ENCODE assay signal across 8 cellular contexts in the genomic region with DNA sequence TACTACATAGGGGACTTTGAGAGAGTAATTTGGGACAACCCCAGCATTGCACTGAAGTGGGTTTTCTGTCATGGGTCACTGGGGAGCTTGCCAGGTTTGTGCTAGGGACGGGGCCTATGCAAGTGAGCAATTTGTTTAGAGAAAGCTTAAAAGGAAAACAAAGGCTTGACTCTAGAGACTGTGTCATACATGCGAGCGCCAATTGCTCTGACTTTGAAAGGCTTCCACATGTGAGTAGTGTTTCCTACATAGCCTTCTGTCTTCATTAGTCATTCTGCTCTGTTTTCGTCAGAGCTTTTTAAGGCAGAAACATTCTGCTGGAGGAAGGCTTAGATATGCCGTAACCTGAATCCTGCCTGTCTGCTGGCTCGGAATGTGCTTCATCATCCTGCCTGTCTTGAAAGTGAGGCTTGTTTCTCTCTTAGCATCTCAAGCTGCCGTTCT. TPM values are rescaled to one million over a fixed set of nuclear protein-coding genes. Genes with fewer than 3 reads are reported as not detected.
DNase-seq lines count a peak whose midpoint lies in the region; ATAC-seq, FAIRE-seq and TF ChIP-seq lines count a peak whose summit lies in the region.

No MANE protein-coding gene starts in this region.

- H3K56ac ChIP-seq in mesendoderm (ENCODE audit: low read length) = no peak overlapping the region

- no peak overlapping the region for H2BK5ac ChIP-seq in mesendoderm (ENCODE audit: low read length)

- peak overlapping the region; percentile 5 for H3K18ac ChIP-seq in mesendoderm (ENCODE audit: low read length)

- CTCF ChIA-PET in CD8-positive, alpha-beta T cell (lab: Charles Lee) = interaction anchor here (1.5 to 1.7 kb wide), 2 partner anchors 33 to 35 kb away, joined by 4 to 5 read pairs; a partner anchor contains a TSS

- no peak overlapping the region for H4K8ac ChIP-seq in mesendoderm (ENCODE audit: low read depth, low read length)

- H3K27ac ChIP-seq in HUES6 (ENCODE audit: low read depth, low read length) (peak overlapping the region; percentile 79), cingulate gyrus (ENCODE audit: low read depth, low read length) (peak overlapping the region; percentile 42), mesendoderm (ENCODE audit: low read depth, low read length) (peak overlapping the region; percentile 13), kidney (ENCODE audit: low read depth in 2 of 2, low read length in 2 of 2) (no peak overlapping the region)
- no peak overlapping the region for H3K27ac ChIP-seq in CD8-positive, alpha-beta T cell (ENCODE audit: low read depth, low read length)

- H3K79me2 ChIP-seq in mesendoderm (ENCODE audit: control insufficient read depth, insufficient read depth, low read length) = no peaks in the 10 kb centered on the region

- ATAC-seq in CD8-positive, alpha-beta T cell = no peak

- H3K79me1 ChIP-seq in mesendoderm (ENCODE audit: low read length) = no peaks in the 10 kb centered on the region

- no peak for TF ChIP-seq CTCF in kidney (IDR thresholded peaks at IDR 0.05; ENCODE audit: borderline replicate concordance, extremely low read depth, insufficient read depth)
- no peak for TF ChIP-seq CTCF in CD8-positive, alpha-beta T cell (IDR thresholded peaks at IDR 0.05)

- no peak overlapping the region for H3K4me3 ChIP-seq in HUES6 (ENCODE audit: low read depth, low read length)
- H3K4me3 ChIP-seq in mesendoderm (ENCODE audit: low read length) = no peak overlapping the region
- H3K4me3 ChIP-seq in kidney (ENCODE audit: low read length in 2 of 2) = no peak overlapping the region
- H3K4me3 ChIP-seq in CD8-positive, alpha-beta T cell (ENCODE audit: low read depth, low read length) = no peak overlapping the region

- WGBS in mesendoderm (ENCODE audit: extremely low coverage, insufficient coverage, low lambda C conversion rate) = no CpG with 5 or more reads among the region's 7 CpGs

- H3K4me1 ChIP-seq in HUES6 (ENCODE audit: control insufficient read depth, insufficient read depth, low read length) (peaks cover 22% of the 10 kb centered on the region), mesendoderm (ENCODE audit: control insufficient read depth, low read depth, low read length) (no peaks in the 10 kb centered on the region), kidney (ENCODE audit: control insufficient read depth in 1 of 2, insufficient read depth in 1 of 2, low read depth in 1 of 2, low read length in 2 of 2) (no peaks in the 10 kb centered on the region)
- H3K4me1 ChIP-seq in CD8-positive, alpha-beta T cell (ENCODE audit: insufficient read depth, low read length) = no peaks in the 10 kb centered on the region

- no peak overlapping the region for H3K4me2 ChIP-seq in mesendoderm (ENCODE audit: low read length)

- H2AK5ac ChIP-seq in mesendoderm (ENCODE audit: low read length) = no peak overlapping the region

- intact Hi-C loops in kidney (cut with DNase I) = no loop called here
- intact Hi-C loops in CD8-positive, alpha-beta T cell (cut with DNase I, micrococcal nuclease) = no loop called here

- no peaks in the 10 kb centered on the region for H3K27me3 Mint-ChIP-seq in CD8-positive, alpha-beta T cell (ENCODE audit: low read depth)

- no peak for FAIRE-seq in kidney (lab: Jason Lieb, UNC)

- no peaks in the 10 kb centered on the region for H3K4me1 Mint-ChIP-seq in CD8-positive, alpha-beta T cell (ENCODE audit: low read depth)

- no peaks in the 10 kb centered on the region for H3K9me3 Mint-ChIP-seq in CD8-positive, alpha-beta T cell

- no peak overlapping the region for H2BK15ac ChIP-seq in mesendoderm (replicated peaks; ENCODE audit: low read depth)

- no peak overlapping the region for H3K4ac ChIP-seq in mesendoderm (ENCODE audit: low read depth, low read length)

- peak; percentile 96 for DNase-seq in A172 (ENCODE audit: low spot score)
- DNase-seq in mesendoderm = peak; percentile 90
- no peak for DNase-seq in NCI-H345 treated with DMSO at 0.1 percent for 48 hours (lab: John Stamatoyannopoulos, UW; ENCODE audit: unreplicated experiment)
- DNase-seq in kidney = no peak
- no peak for DNase-seq in SKM-1 treated with dmso at 0.1 percent for 144 hours (lab: John Stamatoyannopoulos, UW; ENCODE audit: unreplicated experiment)
- no peak for DNase-seq in CD8-positive, alpha-beta T cell

- no peak overlapping the region for H3K27ac Mint-ChIP-seq in CD8-positive, alpha-beta T cell

- H3K9me3 ChIP-seq in HUES6 (ENCODE audit: control insufficient read depth, insufficient read depth, low read depth, low read length) (no peaks in the 10 kb centered on the region), kidney (ENCODE audit: control insufficient read depth in 1 of 2, low read length in 2 of 2) (no peaks in the 10 kb centered on the region)
- H3K9me3 ChIP-seq in CD8-positive, alpha-beta T cell (ENCODE audit: low read length) = no peaks in the 10 kb centered on the region

- H4K5ac ChIP-seq in mesendoderm (ENCODE audit: low read length) = no peak overlapping the region

- H3K4me3 Mint-ChIP-seq in CD8-positive, alpha-beta T cell = no peak overlapping the region

- H3K36me3 ChIP-seq in HUES6 (ENCODE audit: control insufficient read depth, insufficient read depth, low read length) (peaks cover 93% of the 10 kb centered on the region), mesendoderm (ENCODE audit: control insufficient read depth, insufficient read depth, low read length) (peaks cover 11% of the 10 kb centered on the region), kidney (ENCODE audit: control insufficient read depth in 1 of 2, insufficient read depth in 2 of 2, low read length in 2 of 2) (peaks cover 2 to 7% of the 10 kb centered on the region in 2 donors)
- H3K36me3 ChIP-seq in CD8-positive, alpha-beta T cell (ENCODE audit: insufficient read depth, low read length) = peaks cover 17% of the 10 kb centered on the region

- peaks cover 85% of the 10 kb centered on the region for H3K36me3 Mint-ChIP-seq in CD8-positive, alpha-beta T cell

- POLR2A ChIA-PET in CD8-positive, alpha-beta T cell (lab: Charles Lee) = interaction anchor here (1.0 to 1.2 kb wide), 2 partner anchors 9 to 33 kb away, joined by 3 to 4 read pairs; a partner anchor contains a TSS

- H3K9ac ChIP-seq in HUES6 (ENCODE audit: low read length) = peak overlapping the region; percentile 52
- no peak overlapping the region for H3K9ac ChIP-seq in mesendoderm (ENCODE audit: low read length)
- no peak overlapping the region for H3K9ac ChIP-seq in kidney (ENCODE audit: low read length in 2 of 2)

- no peak overlapping the region for H3K23ac ChIP-seq in mesendoderm (ENCODE audit: low read length)

- H2BK120ac ChIP-seq in mesendoderm (ENCODE audit: low read depth, low read length) = no peak overlapping the region

- no peaks in the 10 kb centered on the region for H3K27me3 ChIP-seq in HUES6 (ENCODE audit: control insufficient read depth, insufficient read depth, low read length)
- H3K27me3 ChIP-seq in mesendoderm (ENCODE audit: insufficient read depth, low read length, poor library complexity) = no peaks in the 10 kb centered on the region
- no peaks in the 10 kb centered on the region for H3K27me3 ChIP-seq in CD8-positive, alpha-beta T cell (ENCODE audit: insufficient read depth, low read length)

RNA-seq across cellular contexts. Expression of a gene that starts 28.4 kb away (rescaled TPM):
- total RNA-seq in A172 (2014; rRNA removed; shearing (Covaris generic)) = 2.6 and 6.0 TPM in 2 replicates
- 4.5 TPM for polyA plus RNA-seq in mesendoderm (2013, experiment 1 of 2)
- 4.5 TPM for polyA plus RNA-seq in mesendoderm (2013, experiment 2 of 2)
- total RNA-seq in kidney = 4.8 TPM
- polyA plus RNA-seq in kidney (ENCODE audit: insufficient read depth, low read depth, low replicate concordance) = 4.5 TPM
- under 1 TPM in 1 of 2 experiments, not detected in 1; 0.08 TPM for total RNA-seq in CD8-positive, alpha-beta T cell

RNA-seq across cellular contexts. Expression of a gene that starts 33.0 kb away (rescaled TPM):
- 23.2 and 32.2 TPM in 2 replicates for total RNA-seq in A172 (2014; rRNA removed; shearing (Covaris generic))
- 39.3 TPM for polyA plus RNA-seq in mesendoderm (2013, experiment 1 of 2)
- polyA plus RNA-seq in mesendoderm (2013, experiment 2 of 2) = 35.5 TPM
- total RNA-seq in kidney = 19.0 TPM
- 4.1 TPM for polyA plus RNA-seq in kidney (ENCODE audit: insufficient read depth, low read depth, low replicate concordance)
- total RNA-seq in CD8-positive, alpha-beta T cell = 10 to 100 TPM; 31.5 to 33.2 TPM

Comparison
In these comparisons a context has a peak if more than half of its experiments do, and no peak if none do; other contexts are left out.
1. DNase-seq: peak in A172 (single experiment) and mesendoderm (single experiment); none in NCI-H345 treated with DMSO at 0.1 percent for 48 hours (single experiment), kidney (single experiment), SKM-1 treated with dmso at 0.1 percent for 144 hours (single experiment) and CD8-positive, alpha-beta T cell (0 of 7).
2. H3K27ac ChIP-seq: peak in HUES6 (single experiment), cingulate gyrus (single experiment) and mesendoderm (single experiment); none in kidney (0 of 2) and CD8-positive, alpha-beta T cell (single experiment).